Comparison of ENCODE assay signal across 8 cellular contexts in the genomic region with DNA sequence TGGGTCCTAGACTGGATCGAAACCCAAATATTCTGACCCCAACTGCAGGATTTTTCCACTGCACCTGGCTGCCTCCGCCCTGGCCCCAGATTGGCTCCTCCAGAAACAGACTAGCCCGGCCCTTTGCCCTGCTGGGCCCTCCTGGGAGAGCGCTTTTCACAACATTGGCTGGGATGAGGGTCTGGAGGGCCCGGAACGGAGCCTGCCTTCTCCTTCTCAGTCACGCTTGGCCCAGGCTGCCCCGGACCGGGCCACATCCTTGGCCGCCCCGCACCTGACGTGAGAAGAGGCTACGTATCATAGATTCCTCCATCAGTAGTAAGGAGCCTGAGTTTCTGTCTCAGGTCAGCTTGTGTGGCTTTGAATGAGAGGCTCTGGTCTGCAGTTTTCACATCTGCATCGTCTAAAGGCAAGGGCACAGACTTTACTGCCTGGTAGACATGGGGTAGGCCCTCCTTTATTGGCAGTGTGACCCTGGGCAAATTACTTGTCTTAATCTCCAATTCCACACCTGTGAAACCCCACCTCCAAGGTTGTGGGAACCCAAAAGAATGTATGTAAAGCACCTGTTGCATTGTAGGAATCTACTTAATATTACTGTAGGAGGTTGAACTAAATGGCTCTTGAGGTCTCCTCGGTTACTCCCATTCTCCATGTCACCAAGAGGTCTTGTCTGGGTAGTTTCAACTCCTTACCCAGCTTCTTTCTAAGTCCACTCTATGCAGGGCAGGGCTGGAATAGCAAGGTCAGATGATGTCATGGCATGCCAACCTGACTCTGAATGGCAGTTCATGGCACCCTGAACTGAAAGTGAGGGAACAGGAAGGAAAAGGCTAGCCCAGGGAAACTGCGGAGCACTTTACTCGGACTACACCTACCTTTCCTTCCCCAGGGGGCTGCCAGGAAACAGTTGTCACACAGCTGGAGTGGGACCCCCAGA. TPM values are rescaled to one million over a fixed set of nuclear protein-coding genes. Genes with fewer than 3 reads are reported as not detected.
DNase-seq lines count a peak whose midpoint lies in the region; ATAC-seq and TF ChIP-seq lines count a peak whose summit lies in the region.

No MANE protein-coding gene starts in this region.

- peaks cover 38% of the 10 kb centered on the region for H3K4me1 ChIP-seq in SJSA1 (replicated peaks)
- H3K4me1 ChIP-seq in esophagus (ENCODE audit: control insufficient read depth in 2 of 2, insufficient read depth in 2 of 2, low read length in 1 of 2): peaks cover 3 to 16% of the 10 kb centered on the region in 2 donors

- peak overlapping the region; percentile 89 for H3K27ac ChIP-seq in SJSA1
- H3K27ac ChIP-seq in esophagus (ENCODE audit: low read depth in 2 of 2, low read length in 1 of 2): peak overlapping the region; percentile 80 to 83

- H3K4me3 Mint-ChIP-seq in HFFc6: peak overlapping the region; percentile 91
- peak overlapping the region; percentile 96 for H3K4me3 Mint-ChIP-seq in natural killer cell treated with Interleukin-12 subunit alpha and Interleukin-12 subunit beta and Interleukin-15 and Interleukin-18, amount 100 ng/mL, for 72 hours

- TF ChIP-seq CTCF in HFFc6 (IDR thresholded peaks at IDR 0.05): no peak

- no peaks in the 10 kb centered on the region for H3K27me3 ChIP-seq in SJSA1 (replicated peaks)
- no peaks in the 10 kb centered on the region for H3K27me3 ChIP-seq in esophagus (ENCODE audit: control insufficient read depth in 1 of 2, insufficient read depth in 2 of 2, low read length in 2 of 2)

- DNase-seq in EH (ENCODE audit: low read depth) (peak; percentile 23), HFFc6 (no peak), SJSA1 (ENCODE audit: low read depth in 1 of 2, low spot score in 2 of 2) (peak in 1 of 2 experiments; percentile 18), retina (no peak)
- no peak for DNase-seq in natural killer cell treated with Interleukin-12 subunit alpha and Interleukin-12 subunit beta and Interleukin-15 and Interleukin-18, amount 100 ng/mL, for 72 hours (ENCODE audit: low spot score)

- H3K27me3 Mint-ChIP-seq in HFFc6 (ENCODE audit: insufficient read depth): peaks cover 2% of the 10 kb centered on the region
- H3K27me3 Mint-ChIP-seq in natural killer cell treated with Interleukin-12 subunit alpha and Interleukin-12 subunit beta and Interleukin-15 and Interleukin-18, amount 100 ng/mL, for 72 hours: no peaks in the 10 kb centered on the region

- H3K36me3 ChIP-seq in SJSA1 (peaks cover 11% of the 10 kb centered on the region), esophagus (ENCODE audit: control insufficient read depth in 2 of 2, insufficient read depth in 2 of 2, low read length in 1 of 2) (peaks cover 0 to 9% of the 10 kb centered on the region in 2 donors)

- no peaks in the 10 kb centered on the region; the same call in 1 of the 2 replicates for H3K36me3 Mint-ChIP-seq in HFFc6 (ENCODE audit: low read depth)
- no peaks in the 10 kb centered on the region for H3K36me3 Mint-ChIP-seq in natural killer cell treated with Interleukin-12 subunit alpha and Interleukin-12 subunit beta and Interleukin-15 and Interleukin-18, amount 100 ng/mL, for 72 hours

- H3K27ac Mint-ChIP-seq in HFFc6: peak overlapping the region; percentile 93
- peak overlapping the region; percentile 90 for H3K27ac Mint-ChIP-seq in natural killer cell treated with Interleukin-12 subunit alpha and Interleukin-12 subunit beta and Interleukin-15 and Interleukin-18, amount 100 ng/mL, for 72 hours

- ATAC-seq in natural killer cell treated with Interleukin-12 subunit alpha and Interleukin-12 subunit beta and Interleukin-15 and Interleukin-18, amount 100 ng/mL, for 72 hours: peak; percentile 1 to 2
- no peak for ATAC-seq in HG03097 (IDR thresholded peaks at IDR 0.05; ENCODE audit: low FRiP score, unreplicated experiment)
- ATAC-seq in GM18520 (IDR thresholded peaks at IDR 0.05; ENCODE audit: unreplicated experiment): no peak

- H3K9me3 Mint-ChIP-seq in HFFc6: no peaks in the 10 kb centered on the region
- H3K9me3 Mint-ChIP-seq in natural killer cell treated with Interleukin-12 subunit alpha and Interleukin-12 subunit beta and Interleukin-15 and Interleukin-18, amount 100 ng/mL, for 72 hours: no peaks in the 10 kb centered on the region

- H3K9me3 ChIP-seq in SJSA1 (replicated peaks): no peaks in the 10 kb centered on the region
- no peaks in the 10 kb centered on the region for H3K9me3 ChIP-seq in esophagus (ENCODE audit: control insufficient read depth in 2 of 2, insufficient read depth in 1 of 2, low read depth in 1 of 2, low read length in 1 of 2)

- H3K4me3 ChIP-seq in SJSA1 (peak overlapping the region; percentile 53), esophagus (ENCODE audit: low read depth in 1 of 2, low read length in 2 of 2) (peak overlapping the region; percentile 47 to 84)

- peaks cover 56% of the 10 kb centered on the region for H3K4me1 Mint-ChIP-seq in HFFc6 (ENCODE audit: low read depth)
- H3K4me1 Mint-ChIP-seq in natural killer cell treated with Interleukin-12 subunit alpha and Interleukin-12 subunit beta and Interleukin-15 and Interleukin-18, amount 100 ng/mL, for 72 hours (ENCODE audit: low read depth in 2 of 2): peaks cover 41 to 44% of the 10 kb centered on the region in 2 donors

- WGBS in esophagus, 2 donors: 26 to 29% methylated on average over 17 of the region's 17 CpGs

RNA-seq across cellular contexts. Expression of a gene that starts 0.7 kb away (rescaled TPM):
- total RNA-seq in HFFc6 (2021; fragmentation: NEBNext Ultra II Directional; extraction: Animal tissue kit (Norgen Biotek cat#: 25700)): not detected
- total RNA-seq in SJSA1 (2014; rRNA removed; shearing (Covaris generic)): not detected in 2 replicates
- polyA plus RNA-seq in esophagus: not detected
- total RNA-seq in natural killer cell treated with Interleukin-12 subunit alpha and Interleukin-12 subunit beta and Interleukin-15 and Interleukin-18, amount 100 ng/mL, for 72 hours: not detected

RNA-seq across cellular contexts. Expression of a gene that starts 0.8 kb away (rescaled TPM):
- total RNA-seq in HFFc6 (2021; fragmentation: NEBNext Ultra II Directional; extraction: Animal tissue kit (Norgen Biotek cat#: 25700)): 10 to 100 TPM; 39.0 to 63.9 (median 49.9) TPM
- 36.0 and 39.1 TPM in 2 replicates for total RNA-seq in SJSA1 (2014; rRNA removed; shearing (Covaris generic))
- 10 to 100 TPM; 21.8 to 23.0 TPM for polyA plus RNA-seq in esophagus
- 100 to 1,000 TPM in 1 of 2 donors, 10 to 100 TPM in 1; 94.2 to 124 TPM for total RNA-seq in natural killer cell treated with Interleukin-12 subunit alpha and Interleukin-12 subunit beta and Interleukin-15 and Interleukin-18, amount 100 ng/mL, for 72 hours

RNA-seq across cellular contexts. Expression of a gene that starts 9.8 kb away (rescaled TPM):
- total RNA-seq in HFFc6 (2021; fragmentation: NEBNext Ultra II Directional; extraction: Animal tissue kit (Norgen Biotek cat#: 25700)): 1 to 10 TPM; 1.4 to 3.1 (median 2.3) TPM
- 0.85 and 2.2 TPM in 2 replicates for total RNA-seq in SJSA1 (2014; rRNA removed; shearing (Covaris generic))
- polyA plus RNA-seq in esophagus: 1 to 10 TPM; 3.1 to 7.7 TPM
- 10 to 100 TPM; 39.0 to 54.1 TPM for total RNA-seq in natural killer cell treated with Interleukin-12 subunit alpha and Interleukin-12 subunit beta and Interleukin-15 and Interleukin-18, amount 100 ng/mL, for 72 hours

RNA-seq across cellular contexts. Expression of a gene that starts 34.6 kb away (rescaled TPM):
- under 1 TPM; 0.11 to 0.43 (median 0.36) TPM for total RNA-seq in HFFc6 (2021; fragmentation: NEBNext Ultra II Directional; extraction: Animal tissue kit (Norgen Biotek cat#: 25700))
- not detected in 2 replicates for total RNA-seq in SJSA1 (2014; rRNA removed; shearing (Covaris generic))
- polyA plus RNA-seq in esophagus: under 1 TPM; 0.59 to 0.98 TPM
- 1 to 10 TPM in 1 of 2 donors, under 1 TPM in 1; 0.24 to 1.1 TPM for total RNA-seq in natural killer cell treated with Interleukin-12 subunit alpha and Interleukin-12 subunit beta and Interleukin-15 and Interleukin-18, amount 100 ng/mL, for 72 hours

RNA-seq across cellular contexts. Expression of a gene that starts 52.4 kb away (rescaled TPM):
- 100 to 1,000 TPM; 143 to 169 (median 160) TPM for total RNA-seq in HFFc6 (2021; fragmentation: NEBNext Ultra II Directional; extraction: Animal tissue kit (Norgen Biotek cat#: 25700))
- 98.3 and 167 TPM in 2 replicates for total RNA-seq in SJSA1 (2014; rRNA removed; shearing (Covaris generic))
- 10 to 100 TPM; 48.9 to 79.6 TPM for polyA plus RNA-seq in esophagus
- 100 to 1,000 TPM; 148 to 163 TPM for total RNA-seq in natural killer cell treated with Interleukin-12 subunit alpha and Interleukin-12 subunit beta and Interleukin-15 and Interleukin-18, amount 100 ng/mL, for 72 hours

Comparison
In these comparisons a context has a peak if more than half of its experiments do, and no peak if none do; other contexts are left out.
1. ATAC-seq: peak in natural killer cell treated with Interleukin-12 subunit alpha and Interleukin-12 subunit beta and Interleukin-15 and Interleukin-18, amount 100 ng/mL, for 72 hours (2 of 2); none in HG03097 (single experiment) and GM18520 (single experiment).
2. RNA of a gene that starts 9.8 kb away (total RNA-seq): 39.0 to 54.1 TPM in natural killer cell treated with Interleukin-12 subunit alpha and Interleukin-12 subunit beta and Interleukin-15 and Interleukin-18, amount 100 ng/mL, for 72 hours; 1.4 to 3.1 TPM in HFFc6 and 0.85 to 2.2 TPM in SJSA1; every median in the first group is over 4 times any median in the second.